Comparison of ENCODE assay signal across 8 cellular contexts in genomic region chr18:54392621-54393023, GRCh38. TPM values are rescaled to one million over a fixed set of nuclear protein-coding genes. Genes with fewer than 3 reads are reported as not detected.
DNase-seq lines count a peak whose midpoint lies in the region; ATAC-seq, FAIRE-seq and TF ChIP-seq lines count a peak whose summit lies in the region.

No MANE protein-coding gene starts in this region.

- H3K9me3 ChIP-seq in right atrium auricular region: no peaks in the 10 kb centered on the region
- H3K9me3 ChIP-seq in small intestine (ENCODE audit: control insufficient read depth, low read depth): no peaks in the 10 kb centered on the region

- intact Hi-C loops in activated B cell treated with CpG ODN at 0.5 μM for 24 hours (cut with micrococcal nuclease): loop anchor here (1.0 to 2.0 kb wide), 2 partner anchors 36 to 169 kb away; partner anchors contain the start of genes C18orf54 and STARD6

- TF ChIP-seq CTCF in activated B cell treated with CpG ODN at 0.5 μM for 24 hours (IDR thresholded peaks at IDR 0.05) (no peak), right atrium auricular region (IDR thresholded peaks at IDR 0.05) (peak; percentile 61 to 79)

- H3K36me3 ChIP-seq in right atrium auricular region (no peaks in the 10 kb centered on the region), small intestine (ENCODE audit: control insufficient read depth in 2 of 2, insufficient read depth in 2 of 2, low read length in 2 of 2) (no peaks in the 10 kb centered on the region)

- H3K4me1 ChIP-seq in right atrium auricular region: no peaks in the 10 kb centered on the region
- H3K4me1 ChIP-seq in small intestine (ENCODE audit: control insufficient read depth in 2 of 2, insufficient read depth in 1 of 2, low read depth in 1 of 2, low read length in 1 of 2): no peaks in the 10 kb centered on the region

- peaks cover 4% of the 10 kb centered on the region for H3K27me3 Mint-ChIP-seq in activated B cell treated with CpG ODN at 0.5 μM for 24 hours

- POLR2A ChIA-PET in activated B cell treated with CpG ODN at 0.5 μM for 24 hours (lab: Charles Lee): interaction anchor here (0.7 kb wide), 1 partner anchor 298 kb away, joined by 3 read pairs; no protein-coding TSS in a partner anchor

- no peaks in the 10 kb centered on the region for H3K27me3 ChIP-seq in right atrium auricular region
- H3K27me3 ChIP-seq in small intestine (ENCODE audit: control insufficient read depth in 2 of 2, insufficient read depth in 2 of 2, low read length in 2 of 2): no peaks in the 10 kb centered on the region

- CTCF ChIA-PET in activated B cell treated with CpG ODN at 0.5 μM for 24 hours (lab: Charles Lee): interaction anchor here (1.0 to 1.8 kb wide), 7 partner anchors 10 to 279 kb away, joined by 3 to 11 read pairs (median 3); partner anchors contain the start of genes C18orf54 and STARD6

- no peak overlapping the region for H3K4me3 Mint-ChIP-seq in activated B cell treated with CpG ODN at 0.5 μM for 24 hours

- ATAC-seq in GM18873 (IDR thresholded peaks at IDR 0.05; ENCODE audit: low FRiP score, unreplicated experiment): peak; percentile 53
- peak; percentile 51 for ATAC-seq in HG03108 (IDR thresholded peaks at IDR 0.05; ENCODE audit: unreplicated experiment)
- ATAC-seq in activated B cell treated with CpG ODN at 0.5 μM for 24 hours (ENCODE audit: low read depth): peak; percentile 65

- H3K4me3 ChIP-seq in right atrium auricular region (no peak overlapping the region), small intestine (ENCODE audit: low read depth in 1 of 2, low read length in 2 of 2) (no peak overlapping the region)

- 48 to 51% (median 48%) methylated on average over 2 of the region's 2 CpGs for WGBS in small intestine, 3 donors

- no peak overlapping the region for H3K27ac ChIP-seq in right atrium auricular region
- no peak overlapping the region for H3K27ac ChIP-seq in small intestine (ENCODE audit: low read depth in 1 of 2, low read length in 1 of 2)

- no peak for FAIRE-seq in small intestine (lab: Jason Lieb, UNC)

- peak; percentile 15 for DNase-seq in COLO829 (ENCODE audit: low spot score)
- DNase-seq in NCI-H2196 (lab: John Stamatoyannopoulos, UW; ENCODE audit: unreplicated experiment): peak; percentile 82
- no peak for DNase-seq in activated B cell treated with CpG ODN at 0.5 μM for 24 hours
- DNase-seq in right atrium auricular region (ENCODE audit: low spot score): no peak
- DNase-seq in small intestine: peak; percentile 59
- no peak for DNase-seq in stimulated activated CD4-positive, alpha-beta T cell treated with anti-CD3 and anti-CD28 coated beads, Interleukin-2, amount 100 ng/mL, for 24 hours

- peaks cover 2% of the 10 kb centered on the region for H3K4me1 Mint-ChIP-seq in activated B cell treated with CpG ODN at 0.5 μM for 24 hours

- H3K36me3 Mint-ChIP-seq in activated B cell treated with CpG ODN at 0.5 μM for 24 hours (ENCODE audit: low read depth): no peaks in the 10 kb centered on the region

- H3K9me3 Mint-ChIP-seq in activated B cell treated with CpG ODN at 0.5 μM for 24 hours: no peaks in the 10 kb centered on the region

- no peak overlapping the region for H3K27ac Mint-ChIP-seq in activated B cell treated with CpG ODN at 0.5 μM for 24 hours

RNA-seq across cellular contexts. Expression of gene C18orf54, which starts 34.9 kb away (rescaled TPM):
- total RNA-seq in activated B cell treated with CpG ODN at 0.5 μM for 24 hours (1.9 TPM in 2 replicates), right atrium auricular region (under 1 TPM; 0.41 to 0.86 TPM)
- polyA plus RNA-seq in small intestine: under 1 TPM in 2 of 3 donors, not detected in 1; 0.27 to 0.79 TPM

RNA-seq across cellular contexts. Expression of gene STARD6, which starts 35.0 kb away (rescaled TPM):
- total RNA-seq in activated B cell treated with CpG ODN at 0.5 μM for 24 hours (not detected in 2 replicates), right atrium auricular region (not detected)
- not detected for polyA plus RNA-seq in small intestine

Comparison
In these comparisons a context has a peak if more than half of its experiments do, and no peak if none do; other contexts are left out.
1. DNase-seq: peak in COLO829 (single experiment), NCI-H2196 (single experiment) and small intestine (single experiment); none in activated B cell treated with CpG ODN at 0.5 μM for 24 hours (single experiment), right atrium auricular region (single experiment) and stimulated activated CD4-positive, alpha-beta T cell treated with anti-CD3 and anti-CD28 coated beads, Interleukin-2, amount 100 ng/mL, for 24 hours (0 of 2).
2. Peak in every context shown above with its lines, with median percentiles within 50 percentile points of each other: ATAC-seq.